Comparison of ENCODE assay signal across 19 cellular contexts in the genomic region with DNA sequence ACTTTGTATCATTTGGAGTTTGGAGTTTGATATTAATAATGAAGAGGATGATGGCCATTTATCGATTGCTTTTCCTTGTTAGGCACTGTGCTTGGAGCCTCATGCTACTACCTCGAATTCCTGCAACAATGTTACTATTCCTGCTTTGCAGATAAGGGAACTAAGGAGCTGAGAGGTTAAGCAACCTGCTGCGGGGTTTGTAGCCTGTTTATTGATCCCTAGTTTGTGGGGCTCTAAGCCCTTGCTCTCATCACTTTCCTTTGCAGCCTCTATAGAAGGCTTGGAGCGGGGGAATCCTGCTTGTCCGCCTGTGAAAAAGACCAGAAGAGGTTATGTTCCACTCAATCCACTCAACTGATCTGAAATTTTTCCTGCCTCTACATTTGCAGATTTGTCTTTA. TPM values are rescaled to one million over a fixed set of nuclear protein-coding genes. Genes with fewer than 3 reads are reported as not detected.
"Had no signal": no experiment of that assay in that cellular context is flagged by ENCODE, and none has a peak within 500 bp of the region (broad histone marks: within the 10 kb centered on the region; RNA-seq: fewer than 3 reads in every experiment).

No MANE protein-coding gene starts in this region.

- H3K4me3 Mint-ChIP-seq: activated naive CD4-positive, alpha-beta T cell treated with anti-CD3 and anti-CD28 coated beads, Interleukin-2, amount 50 U/mL, for 24 hours; mesothelial cell of epicardium; natural killer cell treated with Interleukin-12 subunit alpha and Interleukin-12 subunit beta and Interleukin-15 and Interleukin-18, amount 100 ng/mL, for 72 hours; T-helper 17 cell had no signal

- H3K9me3 ChIP-seq: ascending aorta, esophagus squamous epithelium, lower lobe of right lung, tibial artery, uterus had no signal

- H3K36me3 Mint-ChIP-seq: activated naive CD4-positive, alpha-beta T cell treated with anti-CD3 and anti-CD28 coated beads, Interleukin-2, amount 50 U/mL, for 24 hours; mesothelial cell of epicardium; natural killer cell treated with Interleukin-12 subunit alpha and Interleukin-12 subunit beta and Interleukin-15 and Interleukin-18, amount 100 ng/mL, for 72 hours had no signal

- FAIRE-seq: bronchial epithelial cell had no signal

- H3K27me3 ChIP-seq: ascending aorta, esophagus squamous epithelium, tibial artery, uterus had no signal

- ATAC-seq: left colon; lower lobe of right lung; natural killer cell treated with Interleukin-12 subunit alpha and Interleukin-12 subunit beta and Interleukin-15 and Interleukin-18, amount 100 ng/mL, for 72 hours; T-helper 17 cell had no signal

- H3K9me3 Mint-ChIP-seq: activated naive CD4-positive, alpha-beta T cell treated with anti-CD3 and anti-CD28 coated beads, Interleukin-2, amount 50 U/mL, for 24 hours; mesothelial cell of epicardium; natural killer cell treated with Interleukin-12 subunit alpha and Interleukin-12 subunit beta and Interleukin-15 and Interleukin-18, amount 100 ng/mL, for 72 hours had no signal

- H3K27ac Mint-ChIP-seq: activated naive CD4-positive, alpha-beta T cell treated with anti-CD3 and anti-CD28 coated beads, Interleukin-2, amount 50 U/mL, for 24 hours; mesothelial cell of epicardium; natural killer cell treated with Interleukin-12 subunit alpha and Interleukin-12 subunit beta and Interleukin-15 and Interleukin-18, amount 100 ng/mL, for 72 hours; T-helper 17 cell had no signal

- DNase-seq: activated CD4-positive, alpha-beta T cell treated with anti-CD3 and anti-CD28 coated beads, Interleukin-2, amount 50 U/mL, for 4 hours; activated gamma-delta T cell; cerebellar nuclear complex; cortex of kidney; esophagus squamous epithelium; left colon; lower lobe of right lung; stimulated activated CD4-positive, alpha-beta T cell treated with anti-CD3 and anti-CD28 coated beads, Interleukin-2, amount 100 ng/mL, for 24 hours; stimulated activated naive CD4-positive, alpha-beta T cell treated with Interleukin-2 at 50 U/mL for 16 hours; T-helper 17 cell; tibial artery; uterus had no signal

- H3K4me1 Mint-ChIP-seq: activated naive CD4-positive, alpha-beta T cell treated with anti-CD3 and anti-CD28 coated beads, Interleukin-2, amount 50 U/mL, for 24 hours had no signal

- H3K36me3 ChIP-seq: ascending aorta, esophagus squamous epithelium, lower lobe of right lung, tibial artery, uterus had no signal

- H3K27ac ChIP-seq: ascending aorta, esophagus squamous epithelium, lower lobe of right lung, tibial artery, uterus, VCaP had no signal

- H3K4me3 ChIP-seq: ascending aorta, esophagus squamous epithelium, lower lobe of right lung, tibial artery, uterus had no signal

- H3K4me1 ChIP-seq: uterus had no signal

RNA-seq across cellular contexts. Expression of gene ARHGEF28, which starts 15.8 kb away (rescaled TPM):
- total RNA-seq: activated CD8-positive, alpha-beta memory T cell treated with anti-CD3 and anti-CD28 coated beads for 36 hours had no signal
